1 cellular context compared by ENCODE assay signal in the genomic region with DNA sequence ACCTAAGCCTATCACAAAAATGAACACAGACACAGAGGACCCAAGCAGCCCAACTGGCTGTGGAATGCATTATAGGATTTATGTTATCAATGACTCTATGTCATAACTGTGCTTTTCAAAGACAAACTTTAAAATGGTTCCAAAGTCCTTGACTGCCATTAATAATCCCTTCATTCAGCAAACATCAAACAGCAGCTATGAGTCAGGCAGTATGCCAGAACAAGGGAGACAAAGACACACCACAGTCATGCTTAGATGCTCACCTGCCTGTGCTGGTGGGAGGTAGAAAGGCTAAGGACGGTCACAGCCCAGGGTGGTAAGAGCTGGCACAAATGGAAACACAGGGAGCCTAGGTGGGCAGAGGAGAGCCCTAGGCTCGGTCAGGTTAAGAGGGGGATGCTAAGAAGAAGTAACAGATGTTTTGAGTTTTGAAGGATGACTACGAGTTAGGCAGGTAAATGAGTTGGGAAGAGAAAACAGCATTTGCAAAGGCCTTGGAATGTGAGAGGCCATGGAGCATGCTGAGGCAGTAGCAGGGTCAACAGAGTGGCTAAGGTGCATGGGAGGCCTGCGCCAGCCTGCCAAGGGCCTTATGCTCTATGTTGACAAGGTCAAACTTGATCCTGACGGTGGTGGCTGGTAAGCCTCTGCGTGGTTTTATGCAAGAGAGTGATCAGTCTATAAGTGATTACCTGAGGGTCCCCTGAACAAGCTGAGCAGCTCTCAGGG.
TF ChIP-seq lines count a peak whose summit lies in the region.

No MANE protein-coding gene starts in this region.

TF ChIP-seq in HepG2, 621 proteins besides CTCF, POLR2A, EP300 and RAD21 (continued from another document and continues in another):
- TF ChIP-seq, protein P1, sequence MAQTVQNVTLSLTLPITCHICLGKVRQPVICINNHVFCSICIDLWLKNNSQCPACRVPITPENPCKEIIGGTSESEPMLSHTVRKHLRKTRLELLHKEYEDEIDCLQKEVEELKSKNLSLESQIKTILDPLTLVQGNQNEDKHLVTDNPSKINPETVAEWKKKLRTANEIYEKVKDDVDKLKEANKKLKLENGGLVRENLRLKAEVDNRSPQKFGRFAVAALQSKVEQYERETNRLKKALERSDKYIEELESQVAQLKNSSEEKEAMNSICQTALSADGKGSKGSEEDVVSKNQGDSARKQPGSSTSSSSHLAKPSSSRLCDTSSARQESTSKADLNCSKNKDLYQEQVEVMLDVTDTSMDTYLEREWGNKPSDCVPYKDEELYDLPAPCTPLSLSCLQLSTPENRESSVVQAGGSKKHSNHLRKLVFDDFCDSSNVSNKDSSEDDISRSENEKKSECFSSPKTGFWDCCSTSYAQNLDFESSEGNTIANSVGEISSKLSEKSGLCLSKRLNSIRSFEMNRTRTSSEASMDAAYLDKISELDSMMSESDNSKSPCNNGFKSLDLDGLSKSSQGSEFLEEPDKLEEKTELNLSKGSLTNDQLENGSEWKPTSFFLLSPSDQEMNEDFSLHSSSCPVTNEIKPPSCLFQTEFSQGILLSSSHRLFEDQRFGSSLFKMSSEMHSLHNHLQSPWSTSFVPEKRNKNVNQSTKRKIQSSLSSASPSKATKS (CRISPR knock-in tag; IDR thresholded peaks at IDR 0.05): no peak
- no peak for TF ChIP-seq SMAD9 (CRISPR knock-in tag; IDR thresholded peaks at IDR 0.05)
- TF ChIP-seq HOXA3 (CRISPR knock-in tag; IDR thresholded peaks at IDR 0.05): no peak; the same call in 1 of the 2 replicates
- TF ChIP-seq, protein P2, sequence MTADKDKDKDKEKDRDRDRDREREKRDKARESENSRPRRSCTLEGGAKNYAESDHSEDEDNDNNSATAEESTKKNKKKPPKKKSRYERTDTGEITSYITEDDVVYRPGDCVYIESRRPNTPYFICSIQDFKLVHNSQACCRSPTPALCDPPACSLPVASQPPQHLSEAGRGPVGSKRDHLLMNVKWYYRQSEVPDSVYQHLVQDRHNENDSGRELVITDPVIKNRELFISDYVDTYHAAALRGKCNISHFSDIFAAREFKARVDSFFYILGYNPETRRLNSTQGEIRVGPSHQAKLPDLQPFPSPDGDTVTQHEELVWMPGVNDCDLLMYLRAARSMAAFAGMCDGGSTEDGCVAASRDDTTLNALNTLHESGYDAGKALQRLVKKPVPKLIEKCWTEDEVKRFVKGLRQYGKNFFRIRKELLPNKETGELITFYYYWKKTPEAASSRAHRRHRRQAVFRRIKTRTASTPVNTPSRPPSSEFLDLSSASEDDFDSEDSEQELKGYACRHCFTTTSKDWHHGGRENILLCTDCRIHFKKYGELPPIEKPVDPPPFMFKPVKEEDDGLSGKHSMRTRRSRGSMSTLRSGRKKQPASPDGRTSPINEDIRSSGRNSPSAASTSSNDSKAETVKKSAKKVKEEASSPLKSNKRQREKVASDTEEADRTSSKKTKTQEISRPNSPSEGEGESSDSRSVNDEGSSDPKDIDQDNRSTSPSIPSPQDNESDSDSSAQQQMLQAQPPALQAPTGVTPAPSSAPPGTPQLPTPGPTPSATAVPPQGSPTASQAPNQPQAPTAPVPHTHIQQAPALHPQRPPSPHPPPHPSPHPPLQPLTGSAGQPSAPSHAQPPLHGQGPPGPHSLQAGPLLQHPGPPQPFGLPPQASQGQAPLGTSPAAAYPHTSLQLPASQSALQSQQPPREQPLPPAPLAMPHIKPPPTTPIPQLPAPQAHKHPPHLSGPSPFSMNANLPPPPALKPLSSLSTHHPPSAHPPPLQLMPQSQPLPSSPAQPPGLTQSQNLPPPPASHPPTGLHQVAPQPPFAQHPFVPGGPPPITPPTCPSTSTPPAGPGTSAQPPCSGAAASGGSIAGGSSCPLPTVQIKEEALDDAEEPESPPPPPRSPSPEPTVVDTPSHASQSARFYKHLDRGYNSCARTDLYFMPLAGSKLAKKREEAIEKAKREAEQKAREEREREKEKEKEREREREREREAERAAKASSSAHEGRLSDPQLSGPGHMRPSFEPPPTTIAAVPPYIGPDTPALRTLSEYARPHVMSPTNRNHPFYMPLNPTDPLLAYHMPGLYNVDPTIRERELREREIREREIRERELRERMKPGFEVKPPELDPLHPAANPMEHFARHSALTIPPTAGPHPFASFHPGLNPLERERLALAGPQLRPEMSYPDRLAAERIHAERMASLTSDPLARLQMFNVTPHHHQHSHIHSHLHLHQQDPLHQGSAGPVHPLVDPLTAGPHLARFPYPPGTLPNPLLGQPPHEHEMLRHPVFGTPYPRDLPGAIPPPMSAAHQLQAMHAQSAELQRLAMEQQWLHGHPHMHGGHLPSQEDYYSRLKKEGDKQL (CRISPR knock-in tag; IDR thresholded peaks at IDR 0.05; ENCODE audit: low read depth): no peak
- TF ChIP-seq, protein P3, sequence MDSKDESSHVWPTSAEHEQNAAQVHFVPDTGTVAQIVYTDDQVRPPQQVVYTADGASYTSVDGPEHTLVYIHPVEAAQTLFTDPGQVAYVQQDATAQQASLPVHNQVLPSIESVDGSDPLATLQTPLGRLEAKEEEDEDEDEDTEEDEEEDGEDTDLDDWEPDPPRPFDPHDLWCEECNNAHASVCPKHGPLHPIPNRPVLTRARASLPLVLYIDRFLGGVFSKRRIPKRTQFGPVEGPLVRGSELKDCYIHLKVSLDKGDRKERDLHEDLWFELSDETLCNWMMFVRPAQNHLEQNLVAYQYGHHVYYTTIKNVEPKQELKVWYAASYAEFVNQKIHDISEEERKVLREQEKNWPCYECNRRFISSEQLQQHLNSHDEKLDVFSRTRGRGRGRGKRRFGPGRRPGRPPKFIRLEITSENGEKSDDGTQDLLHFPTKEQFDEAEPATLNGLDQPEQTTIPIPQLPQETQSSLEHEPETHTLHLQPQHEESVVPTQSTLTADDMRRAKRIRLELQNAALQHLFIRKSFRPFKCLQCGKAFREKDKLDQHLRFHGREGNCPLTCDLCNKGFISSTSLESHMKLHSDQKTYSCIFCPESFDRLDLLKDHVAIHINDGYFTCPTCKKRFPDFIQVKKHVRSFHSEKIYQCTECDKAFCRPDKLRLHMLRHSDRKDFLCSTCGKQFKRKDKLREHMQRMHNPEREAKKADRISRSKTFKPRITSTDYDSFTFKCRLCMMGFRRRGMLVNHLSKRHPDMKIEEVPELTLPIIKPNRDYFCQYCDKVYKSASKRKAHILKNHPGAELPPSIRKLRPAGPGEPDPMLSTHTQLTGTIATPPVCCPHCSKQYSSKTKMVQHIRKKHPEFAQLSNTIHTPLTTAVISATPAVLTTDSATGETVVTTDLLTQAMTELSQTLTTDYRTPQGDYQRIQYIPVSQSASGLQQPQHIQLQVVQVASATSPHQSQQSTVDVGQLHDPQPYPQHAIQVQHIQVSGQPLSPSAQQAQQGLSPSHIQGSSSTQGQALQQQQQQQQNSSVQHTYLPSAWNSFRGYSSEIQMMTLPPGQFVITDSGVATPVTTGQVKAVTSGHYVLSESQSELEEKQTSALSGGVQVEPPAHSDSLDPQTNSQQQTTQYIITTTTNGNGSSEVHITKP (CRISPR knock-in tag; IDR thresholded peaks at IDR 0.05; ENCODE audit: low read depth): no peak
- no peak for TF ChIP-seq CENPX (CRISPR knock-in tag; IDR thresholded peaks at IDR 0.05)
- TF ChIP-seq HDAC6 (IDR thresholded peaks at IDR 0.05; ENCODE audit: low read depth, low read length): no peak
- TF ChIP-seq, protein P4, sequence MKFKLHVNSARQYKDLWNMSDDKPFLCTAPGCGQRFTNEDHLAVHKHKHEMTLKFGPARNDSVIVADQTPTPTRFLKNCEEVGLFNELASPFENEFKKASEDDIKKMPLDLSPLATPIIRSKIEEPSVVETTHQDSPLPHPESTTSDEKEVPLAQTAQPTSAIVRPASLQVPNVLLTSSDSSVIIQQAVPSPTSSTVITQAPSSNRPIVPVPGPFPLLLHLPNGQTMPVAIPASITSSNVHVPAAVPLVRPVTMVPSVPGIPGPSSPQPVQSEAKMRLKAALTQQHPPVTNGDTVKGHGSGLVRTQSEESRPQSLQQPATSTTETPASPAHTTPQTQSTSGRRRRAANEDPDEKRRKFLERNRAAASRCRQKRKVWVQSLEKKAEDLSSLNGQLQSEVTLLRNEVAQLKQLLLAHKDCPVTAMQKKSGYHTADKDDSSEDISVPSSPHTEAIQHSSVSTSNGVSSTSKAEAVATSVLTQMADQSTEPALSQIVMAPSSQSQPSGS (CRISPR knock-in tag; IDR thresholded peaks at IDR 0.05): no peak
- peak; percentile 68 for TF ChIP-seq TCF7 (IDR thresholded peaks at IDR 0.05; ENCODE audit: low read depth)
- no peak for TF ChIP-seq SRY (CRISPR knock-in tag; IDR thresholded peaks at IDR 0.05)
- TF ChIP-seq TCF12 (IDR thresholded peaks at IDR 0.05): no peak
- TF ChIP-seq TCF12 (CRISPR knock-in tag; IDR thresholded peaks at IDR 0.05): no peak
- TF ChIP-seq LCORL (IDR thresholded peaks at IDR 0.05): no peak
- peak; percentile 37; the same call in 1 of the 2 replicates for TF ChIP-seq LCORL (CRISPR knock-in tag; IDR thresholded peaks at IDR 0.05)
- TF ChIP-seq ZNF501 (CRISPR knock-in tag; IDR thresholded peaks at IDR 0.05): no peak
- TF ChIP-seq CBX5 (CRISPR knock-in tag; IDR thresholded peaks at IDR 0.05; ENCODE audit: borderline replicate concordance): no peak
- TF ChIP-seq ZFY (CRISPR knock-in tag; IDR thresholded peaks at IDR 0.05): peak; percentile 47; the same call in 1 of the 2 replicates
- TF ChIP-seq, protein P5, sequence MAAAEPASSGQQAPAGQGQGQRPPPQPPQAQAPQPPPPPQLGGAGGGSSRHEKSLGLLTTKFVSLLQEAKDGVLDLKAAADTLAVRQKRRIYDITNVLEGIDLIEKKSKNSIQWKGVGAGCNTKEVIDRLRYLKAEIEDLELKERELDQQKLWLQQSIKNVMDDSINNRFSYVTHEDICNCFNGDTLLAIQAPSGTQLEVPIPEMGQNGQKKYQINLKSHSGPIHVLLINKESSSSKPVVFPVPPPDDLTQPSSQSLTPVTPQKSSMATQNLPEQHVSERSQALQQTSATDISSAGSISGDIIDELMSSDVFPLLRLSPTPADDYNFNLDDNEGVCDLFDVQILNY (CRISPR knock-in tag; conservative IDR thresholded peaks at IDR 0.05): no peak
- no peak for TF ChIP-seq ZNF678 (CRISPR knock-in tag; IDR thresholded peaks at IDR 0.05)
- no peak for TF ChIP-seq SIN3A (IDR thresholded peaks at IDR 0.05; ENCODE audit: borderline replicate concordance, low read depth, low read length)
- TF ChIP-seq SYNCRIP (IDR thresholded peaks at IDR 0.05; ENCODE audit: insufficient read depth, low read depth, low read length): no peak
- TF ChIP-seq ZNF563 (CRISPR knock-in tag; IDR thresholded peaks at IDR 0.05): no peak
- TF ChIP-seq PCBP2 (optimal IDR thresholded peaks at IDR 0.05; ENCODE audit: low read depth, low read length, poor library complexity, severe bottlenecking): no peak
- TF ChIP-seq MAFF (IDR thresholded peaks at IDR 0.05; ENCODE audit: low read depth, low read length): 0 out of 2 replicates have a peak, but pooled peaks have one; percentile 30
- TF ChIP-seq ZNF773 (CRISPR knock-in tag; IDR thresholded peaks at IDR 0.05; ENCODE audit: borderline replicate concordance): no peak
- peak; percentile 79 for TF ChIP-seq ISL2 (CRISPR knock-in tag; IDR thresholded peaks at IDR 0.05)
- TF ChIP-seq, protein P6, sequence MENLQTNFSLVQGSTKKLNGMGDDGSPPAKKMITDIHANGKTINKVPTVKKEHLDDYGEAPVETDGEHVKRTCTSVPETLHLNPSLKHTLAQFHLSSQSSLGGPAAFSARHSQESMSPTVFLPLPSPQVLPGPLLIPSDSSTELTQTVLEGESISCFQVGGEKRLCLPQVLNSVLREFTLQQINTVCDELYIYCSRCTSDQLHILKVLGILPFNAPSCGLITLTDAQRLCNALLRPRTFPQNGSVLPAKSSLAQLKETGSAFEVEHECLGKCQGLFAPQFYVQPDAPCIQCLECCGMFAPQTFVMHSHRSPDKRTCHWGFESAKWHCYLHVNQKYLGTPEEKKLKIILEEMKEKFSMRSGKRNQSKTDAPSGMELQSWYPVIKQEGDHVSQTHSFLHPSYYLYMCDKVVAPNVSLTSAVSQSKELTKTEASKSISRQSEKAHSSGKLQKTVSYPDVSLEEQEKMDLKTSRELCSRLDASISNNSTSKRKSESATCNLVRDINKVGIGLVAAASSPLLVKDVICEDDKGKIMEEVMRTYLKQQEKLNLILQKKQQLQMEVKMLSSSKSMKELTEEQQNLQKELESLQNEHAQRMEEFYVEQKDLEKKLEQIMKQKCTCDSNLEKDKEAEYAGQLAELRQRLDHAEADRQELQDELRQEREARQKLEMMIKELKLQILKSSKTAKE (CRISPR knock-in tag; IDR thresholded peaks at IDR 0.05; ENCODE audit: borderline replicate concordance): peak; percentile 71
- TF ChIP-seq, protein P7, sequence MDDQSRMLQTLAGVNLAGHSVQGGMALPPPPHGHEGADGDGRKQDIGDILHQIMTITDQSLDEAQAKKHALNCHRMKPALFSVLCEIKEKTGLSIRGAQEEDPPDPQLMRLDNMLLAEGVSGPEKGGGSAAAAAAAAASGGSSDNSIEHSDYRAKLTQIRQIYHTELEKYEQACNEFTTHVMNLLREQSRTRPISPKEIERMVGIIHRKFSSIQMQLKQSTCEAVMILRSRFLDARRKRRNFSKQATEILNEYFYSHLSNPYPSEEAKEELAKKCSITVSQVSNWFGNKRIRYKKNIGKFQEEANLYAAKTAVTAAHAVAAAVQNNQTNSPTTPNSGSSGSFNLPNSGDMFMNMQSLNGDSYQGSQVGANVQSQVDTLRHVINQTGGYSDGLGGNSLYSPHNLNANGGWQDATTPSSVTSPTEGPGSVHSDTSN (CRISPR knock-in tag; IDR thresholded peaks at IDR 0.05; ENCODE audit: borderline replicate concordance): no peak
- no peak for TF ChIP-seq MTA1 (CRISPR knock-in tag; IDR thresholded peaks at IDR 0.05; ENCODE audit: borderline replicate concordance)
- TF ChIP-seq HNRNPL (IDR thresholded peaks at IDR 0.05; ENCODE audit: low read depth, low read length): no peak
- TF ChIP-seq, protein P8, sequence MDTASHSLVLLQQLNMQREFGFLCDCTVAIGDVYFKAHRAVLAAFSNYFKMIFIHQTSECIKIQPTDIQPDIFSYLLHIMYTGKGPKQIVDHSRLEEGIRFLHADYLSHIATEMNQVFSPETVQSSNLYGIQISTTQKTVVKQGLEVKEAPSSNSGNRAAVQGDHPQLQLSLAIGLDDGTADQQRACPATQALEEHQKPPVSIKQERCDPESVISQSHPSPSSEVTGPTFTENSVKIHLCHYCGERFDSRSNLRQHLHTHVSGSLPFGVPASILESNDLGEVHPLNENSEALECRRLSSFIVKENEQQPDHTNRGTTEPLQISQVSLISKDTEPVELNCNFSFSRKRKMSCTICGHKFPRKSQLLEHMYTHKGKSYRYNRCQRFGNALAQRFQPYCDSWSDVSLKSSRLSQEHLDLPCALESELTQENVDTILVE (CRISPR knock-in tag; IDR thresholded peaks at IDR 0.05): no peak
